ENCODE assay signal across 25 cellular contexts in the genomic region with DNA sequence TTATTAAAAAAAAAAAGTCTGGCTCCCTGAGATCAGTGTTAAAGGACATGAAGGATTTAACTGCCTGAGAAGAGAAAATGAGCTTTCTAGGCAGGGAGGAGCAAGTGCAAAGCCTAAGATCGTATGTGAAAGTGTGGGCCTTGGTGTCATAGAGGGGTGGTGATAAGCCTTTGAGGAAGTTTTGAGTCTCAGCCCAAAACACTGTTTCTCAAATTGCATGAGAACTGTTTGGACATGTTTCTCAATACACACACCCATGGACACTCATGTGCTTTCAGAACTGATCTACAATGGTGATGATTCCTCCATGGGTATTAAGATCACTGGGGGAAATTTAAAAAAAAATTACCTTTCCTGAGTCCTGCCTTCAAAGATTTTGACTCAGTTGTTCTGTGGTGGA.
DNase-seq lines count a peak whose midpoint lies in the region; ATAC-seq, FAIRE-seq and TF ChIP-seq lines count a peak whose summit lies in the region.
"Had no signal": no experiment of that assay in that cellular context is flagged by ENCODE, and none has a peak within 500 bp of the region (broad histone marks: within the 10 kb centered on the region; RNA-seq: fewer than 3 reads in every experiment).

No MANE protein-coding gene starts in this region.

- H3K27ac ChIP-seq in mammary epithelial cell (ENCODE audit: insufficient read depth, low read depth, low read length) (no peak overlapping the region), breast epithelium (no peak overlapping the region), upper lobe of right lung (no peak overlapping the region), neural progenitor cell (no peak overlapping the region)
- H3K27ac ChIP-seq: 22Rv1, BLaER1, C4-2B, GM23248 had no signal

- H3K4me2 ChIP-seq in mammary epithelial cell (ENCODE audit: insufficient read depth, low read depth, low read length) = no peak overlapping the region
- H3K4me2 ChIP-seq in neural progenitor cell = no peak overlapping the region
- H3K4me2 ChIP-seq: BLaER1 had no signal

- H4K20me1 ChIP-seq in mammary epithelial cell (ENCODE audit: insufficient read depth, low read length) (no peaks in the 10 kb centered on the region), neural progenitor cell (ENCODE audit: low read depth) (no peaks in the 10 kb centered on the region)
- H4K20me1 ChIP-seq: BLaER1 had no signal

- TF ChIP-seq POLR2A in breast epithelium (IDR thresholded peaks at IDR 0.05) = no peak

- no peak overlapping the region for H3K4me3 ChIP-seq in mammary epithelial cell (replicated peaks in 1 of 3; ENCODE audit: insufficient read depth in 1 of 3, low read depth in 2 of 3, low read length in 3 of 3)
- no peak overlapping the region for H3K4me3 ChIP-seq in breast epithelium
- H3K4me3 ChIP-seq in bronchial epithelial cell (ENCODE audit: low read depth, low read length) = no peak overlapping the region
- H3K4me3 ChIP-seq in fibroblast of the aortic adventitia (ENCODE audit: low read depth, low read length) = no peak overlapping the region
- H3K4me3 ChIP-seq in upper lobe of right lung = no peak overlapping the region
- no peak overlapping the region for H3K4me3 ChIP-seq in neural progenitor cell
- H3K4me3 ChIP-seq: BLaER1, GM23248 had no signal

- H3K27me3 Mint-ChIP-seq in neural progenitor cell (ENCODE audit: insufficient read depth, low read depth) = no peaks in the 10 kb centered on the region
- H3K27me3 Mint-ChIP-seq: B cell; CD4-positive, CD25-positive, alpha-beta regulatory T cell had no signal

- no peaks in the 10 kb centered on the region for H3F3A ChIP-seq in neural progenitor cell (ENCODE audit: low read depth)

- H3K27ac Mint-ChIP-seq in neural progenitor cell = no peak overlapping the region
- H3K27ac Mint-ChIP-seq: B cell; CD4-positive, CD25-positive, alpha-beta regulatory T cell; CD8-positive, alpha-beta T cell had no signal

- ATAC-seq in upper lobe of right lung (peak; percentile 68), omental fat pad (ENCODE audit: low FRiP score) (no peak)
- ATAC-seq: CD8-positive, alpha-beta T cell had no signal

- H3K79me2 ChIP-seq in mammary epithelial cell (ENCODE audit: insufficient read depth, low read length) (no peaks in the 10 kb centered on the region), neural progenitor cell (ENCODE audit: low read depth) (no peaks in the 10 kb centered on the region)

- H3K4me1 Mint-ChIP-seq in neural progenitor cell = no peaks in the 10 kb centered on the region
- H3K4me1 Mint-ChIP-seq: B cell; CD4-positive, CD25-positive, alpha-beta regulatory T cell had no signal

- H3K9me3 ChIP-seq in mammary epithelial cell (replicated peaks; ENCODE audit: insufficient read depth, low read length) (no peaks in the 10 kb centered on the region), breast epithelium (no peaks in the 10 kb centered on the region), upper lobe of right lung (no peaks in the 10 kb centered on the region), neural progenitor cell (ENCODE audit: low read depth) (no peaks in the 10 kb centered on the region)
- H3K9me3 ChIP-seq: BLaER1, Caco-2 had no signal

- H3K9me3 Mint-ChIP-seq in neural progenitor cell = peaks cover 3% of the 10 kb centered on the region
- H3K9me3 Mint-ChIP-seq: CD8-positive, alpha-beta T cell had no signal

- dilution Hi-C loops in mammary epithelial cell (cut with HindIII; ENCODE audit: low sequenced_read_pairs) = no loop called here

- intact Hi-C loops in mammary epithelial cell (cut with micrococcal nuclease) = no loop called here
- intact Hi-C loops in breast epithelium (cut with DNase I; ENCODE audit: low total_unique reads) = no loop called here
- intact Hi-C loops in upper lobe of right lung (cut with DNase I) = no loop called here

- H2AFZ ChIP-seq in mammary epithelial cell (ENCODE audit: low read depth, low read length) (no peak overlapping the region), neural progenitor cell (replicated peaks) (no peak overlapping the region)
- H2AFZ ChIP-seq: GM23248 had no signal

- TF ChIP-seq CTCF in mammary epithelial cell (conservative IDR thresholded peaks at IDR 0.05 in 1 of 2, IDR thresholded peaks at IDR 0.05 in 1 of 2; ENCODE audit: extremely low read depth in 1 of 2, insufficient read depth in 1 of 2, low read depth in 1 of 2, low read length in 2 of 2) (no peak), breast epithelium (IDR thresholded peaks at IDR 0.05) (no peak), bronchial epithelial cell (IDR thresholded peaks at IDR 0.05; ENCODE audit: insufficient read depth, low read length, severe bottlenecking) (no peak), fibroblast of the aortic adventitia (IDR thresholded peaks at IDR 0.05; ENCODE audit: insufficient read depth, low read length) (no peak), upper lobe of right lung (IDR thresholded peaks at IDR 0.05) (no peak), neural progenitor cell (IDR thresholded peaks at IDR 0.05) (no peak), omental fat pad (IDR thresholded peaks at IDR 0.05) (no peak)

- H3K36me3 Mint-ChIP-seq in neural progenitor cell = no peaks in the 10 kb centered on the region
- H3K36me3 Mint-ChIP-seq: CD4-positive, CD25-positive, alpha-beta regulatory T cell; CD8-positive, alpha-beta T cell had no signal

- no peak for FAIRE-seq in bronchial epithelial cell (lab: Jason Lieb, UNC)
- FAIRE-seq: A204.1, G401.6, GM12892, GM19239, H1 had no signal

- H3K9ac ChIP-seq in mammary epithelial cell (ENCODE audit: insufficient read depth, low read length) (no peak overlapping the region), neural progenitor cell (no peak overlapping the region)
- H3K9ac ChIP-seq: BLaER1, GM23248 had no signal

- in situ Hi-C loops in mammary epithelial cell (cut with MboI; ENCODE audit: low sequenced_read_pairs in 2 of 2) = no loop called here

- DNase-seq in mammary epithelial cell (peak; percentile 5), breast epithelium (ENCODE audit: low spot score in 2 of 2) (no peak), bronchial epithelial cell (ENCODE audit: low read depth) (peak; percentile 54), fibroblast of the aortic adventitia (ENCODE audit: low read depth) (peak; percentile 20), upper lobe of right lung (no peak), neural progenitor cell (ENCODE audit: low spot score) (no peak), omental fat pad (ENCODE audit: low spot score) (no peak), NCI-H1048 (lab: John Stamatoyannopoulos, UW) (no peak)
- DNase-seq: Caco-2; CD4-positive, CD25-positive, alpha-beta regulatory T cell; CD8-positive, alpha-beta T cell; DMS153; DND-41; GM23248; H7; HCEC 1CT had no signal

- no peaks in the 10 kb centered on the region for H3K36me3 ChIP-seq in mammary epithelial cell (ENCODE audit: insufficient read depth, low read length)
- no peaks in the 10 kb centered on the region for H3K36me3 ChIP-seq in breast epithelium
- H3K36me3 ChIP-seq in bronchial epithelial cell (ENCODE audit: control insufficient read depth, insufficient read depth, low read length) = no peaks in the 10 kb centered on the region
- H3K36me3 ChIP-seq in upper lobe of right lung = no peaks in the 10 kb centered on the region
- no peaks in the 10 kb centered on the region for H3K36me3 ChIP-seq in neural progenitor cell
- H3K36me3 ChIP-seq: BLaER1 had no signal

- no peaks in the 10 kb centered on the region for H3K4me1 ChIP-seq in mammary epithelial cell (ENCODE audit: insufficient read depth, low read length)
- no peaks in the 10 kb centered on the region for H3K4me1 ChIP-seq in breast epithelium
- no peaks in the 10 kb centered on the region for H3K4me1 ChIP-seq in upper lobe of right lung
- H3K4me1 ChIP-seq in neural progenitor cell = no peaks in the 10 kb centered on the region
- H3K4me1 ChIP-seq: BLaER1, Caco-2 had no signal

- no TSS peak for BruUV-seq in mammary epithelial cell (replicated peaks; lab: Mats Ljungman, UMichigan)

- CTCF ChIA-PET in mammary epithelial cell (lab: Charles Lee; ENCODE audit: low non-redundant PET) = no interaction called here

- H3K27me3 ChIP-seq in mammary epithelial cell (ENCODE audit: insufficient read depth, low read length) (no peaks in the 10 kb centered on the region), breast epithelium (no peaks in the 10 kb centered on the region), bronchial epithelial cell (ENCODE audit: control insufficient read depth, insufficient read depth, low read length) (no peaks in the 10 kb centered on the region), upper lobe of right lung (no peaks in the 10 kb centered on the region), neural progenitor cell (no peaks in the 10 kb centered on the region)
- H3K27me3 ChIP-seq: BLaER1 had no signal

- 40% methylated on average over 1 of the region's 1 CpG for WGBS in mammary epithelial cell (ENCODE audit: low coverage, missing lambda C conversion rate)

- no peak overlapping the region for H3K4me3 Mint-ChIP-seq in neural progenitor cell
- H3K4me3 Mint-ChIP-seq: B cell; CD4-positive, CD25-positive, alpha-beta regulatory T cell; CD8-positive, alpha-beta T cell had no signal

Comparison
In these comparisons a context has a peak if more than half of its experiments do, and no peak if none do; other contexts are left out.
1. DNase-seq: peak in mammary epithelial cell (single experiment), bronchial epithelial cell (single experiment) and fibroblast of the aortic adventitia (single experiment); none in breast epithelium (0 of 2), upper lobe of right lung (single experiment), neural progenitor cell (single experiment), omental fat pad (single experiment) and NCI-H1048 (single experiment).